In genomic region chr5:68286612-68286912, GRCh38 we compare ENCODE assay signal across 10 cellular contexts.
A peak's percentile ranks its signal among the peaks of the same experiment; 100 is the strongest.
DNase-seq lines count a peak whose midpoint lies in the region; ATAC-seq, FAIRE-seq and TF ChIP-seq lines count a peak whose summit lies in the region.
"Had no signal": no experiment of that assay in that cellular context is flagged by ENCODE, and none has a peak within 500 bp of the region (broad histone marks: within the 10 kb centered on the region; RNA-seq: fewer than 3 reads in every experiment).

No MANE protein-coding gene starts in this region.

- DNase-seq in heart left ventricle, result no peak
- DNase-seq in cardiac septum (ENCODE audit: low spot score), result no peak
- no peak for DNase-seq in activated B cell treated with CpG ODN at 0.5 μM for 24 hours
- DNase-seq in keratinocyte (ENCODE audit: low read depth, low spot score), result no peak
- DNase-seq in tibial nerve (ENCODE audit: low spot score in 2 of 2), result no peak
- DNase-seq in H54 (ENCODE audit: insufficient read length, low spot score), result no peak
- DNase-seq in HPDE6-E6E7 (ENCODE audit: extremely low spot score), result no peak
- DNase-seq: activated CD8-positive, alpha-beta memory T cell treated with anti-CD3 and anti-CD28 coated beads, Interleukin-2, amount 50 U/mL, for 48 hours had no signal

- H2AFZ ChIP-seq in keratinocyte (ENCODE audit: control insufficient read depth, low read length), result no peak overlapping the region

- H3K36me3 ChIP-seq in heart left ventricle (peaks cover 0 to 51% (median 33%) of the 10 kb centered on the region in 9 donors), keratinocyte (ENCODE audit: control insufficient read depth in 2 of 2, extremely low read depth in 1 of 2, insufficient read depth in 2 of 2, low read length in 2 of 2) (peaks cover 0 to 7% of the 10 kb centered on the region in 2 experiments), tibial nerve (peaks cover 0 to 37% (median 7%) of the 10 kb centered on the region in 3 donors)

- no peaks in the 10 kb centered on the region for H3K79me2 ChIP-seq in keratinocyte (ENCODE audit: control insufficient read depth, insufficient read depth, low read length)

- TF ChIP-seq CTCF in heart left ventricle (IDR thresholded peaks at IDR 0.05), result peak in 1 of 12 donors; percentile 38
- peak; percentile 6 for TF ChIP-seq CTCF in activated B cell treated with CpG ODN at 0.5 μM for 24 hours (IDR thresholded peaks at IDR 0.05)
- no peak for TF ChIP-seq CTCF in keratinocyte (optimal IDR thresholded peaks at IDR 0.05 in 1 of 3, IDR thresholded peaks at IDR 0.05 in 1 of 3, conservative IDR thresholded peaks at IDR 0.05 in 1 of 3; ENCODE audit: extremely low read depth in 1 of 3, insufficient read depth in 2 of 3, low read length in 3 of 3)
- TF ChIP-seq CTCF in tibial nerve (IDR thresholded peaks at IDR 0.05), result no peak

- ATAC-seq in heart left ventricle (no peak), activated B cell treated with CpG ODN at 0.5 μM for 24 hours (ENCODE audit: low read depth) (no peak), GM21360 (IDR thresholded peaks at IDR 0.05; ENCODE audit: unreplicated experiment) (no peak)
- ATAC-seq: HCT116 had no signal

- H3K27me3 Mint-ChIP-seq in activated B cell treated with CpG ODN at 0.5 μM for 24 hours, result no peaks in the 10 kb centered on the region

- no peaks in the 10 kb centered on the region for H3K9me3 Mint-ChIP-seq in activated B cell treated with CpG ODN at 0.5 μM for 24 hours

- POLR2A ChIA-PET in activated B cell treated with CpG ODN at 0.5 μM for 24 hours (lab: Charles Lee), result interaction anchor here (1.2 to 3.0 kb wide), 5 partner anchors 29 to 181 kb away, joined by 3 to 15 read pairs (median 4); partner anchors contain the start of gene PIK3R1

- CTCF ChIA-PET in activated B cell treated with CpG ODN at 0.5 μM for 24 hours (lab: Charles Lee), result interaction anchor here (0.6 to 3.5 kb wide), 41 partner anchors 12 to 1043 kb away, joined by 3 to 101 read pairs (median 4); partner anchors contain the start of gene SLC30A5

- H3K9me1 ChIP-seq in keratinocyte (ENCODE audit: control insufficient read depth, extremely low read depth, insufficient read depth, low read length), result peaks cover 2% of the 10 kb centered on the region

- H3K4me3 ChIP-seq in heart left ventricle, result no peak overlapping the region
- no peak overlapping the region for H3K4me3 ChIP-seq in keratinocyte (ENCODE audit: control insufficient read depth in 2 of 3, extremely low read depth in 1 of 3, insufficient read depth in 2 of 3, low read depth in 1 of 3, low read length in 3 of 3)
- no peak overlapping the region for H3K4me3 ChIP-seq in tibial nerve

- 23 to 43% (median 35%) methylated on average over 1 of the region's 1 CpG for WGBS in heart left ventricle, 4 donors
- 12 to 33% methylated on average over 1 of the region's 1 CpG for WGBS in tibial nerve, 2 donors

- TF ChIP-seq POLR2A in heart left ventricle (IDR thresholded peaks at IDR 0.05), result no peak
- TF ChIP-seq POLR2A in tibial nerve (IDR thresholded peaks at IDR 0.05), result no peak
- TF ChIP-seq POLR2A in H54 (IDR thresholded peaks at IDR 0.05; ENCODE audit: low read depth, low read length), result no peak

- no peak overlapping the region for H3K4me2 ChIP-seq in keratinocyte (ENCODE audit: control insufficient read depth, extremely low read depth, insufficient read depth, low read depth, low read length)

- no peak overlapping the region for H3K27ac Mint-ChIP-seq in activated B cell treated with CpG ODN at 0.5 μM for 24 hours

- dilution Hi-C loops in keratinocyte (cut with MboI; ENCODE audit: extremely low pct_ligation_motif_present, low sequenced_read_pairs), result no loop called here

- no peak overlapping the region for H3K4me3 Mint-ChIP-seq in activated B cell treated with CpG ODN at 0.5 μM for 24 hours

- H3K4me1 ChIP-seq in heart left ventricle, result peaks cover 8 to 83% (median 47%) of the 10 kb centered on the region in 12 donors
- peaks cover 22% of the 10 kb centered on the region for H3K4me1 ChIP-seq in keratinocyte (ENCODE audit: control insufficient read depth, extremely low read depth, insufficient read depth, low read length)
- peaks cover 0 to 100% (median 70%) of the 10 kb centered on the region in 4 donors for H3K4me1 ChIP-seq in tibial nerve

- H3K9me3 ChIP-seq in heart left ventricle (no peaks in the 10 kb centered on the region), keratinocyte (ENCODE audit: control insufficient read depth, low read depth, low read length) (no peaks in the 10 kb centered on the region), tibial nerve (no peaks in the 10 kb centered on the region)

- intact Hi-C loops in heart left ventricle (cut with DNase I), result loop anchor here in 8 of 10 donors (1.0 to 10.0 kb wide), 9 partner anchors 172 to 721 kb away; no protein-coding TSS in a partner anchor
- intact Hi-C loops in cardiac septum (cut with DNase I), result loop anchor here (1.0 to 10.0 kb wide), 6 partner anchors 56 to 721 kb away; no protein-coding TSS in a partner anchor
- intact Hi-C loops in activated B cell treated with CpG ODN at 0.5 μM for 24 hours (cut with micrococcal nuclease), result loop anchor here (1.0 to 10.0 kb wide), 7 partner anchors 148 to 1048 kb away; partner anchors contain the start of gene CCDC125

- peaks cover 39% of the 10 kb centered on the region for H3K36me3 Mint-ChIP-seq in activated B cell treated with CpG ODN at 0.5 μM for 24 hours (ENCODE audit: low read depth)

- peaks cover 41% of the 10 kb centered on the region for H3K4me1 Mint-ChIP-seq in activated B cell treated with CpG ODN at 0.5 μM for 24 hours

- H3K27me3 ChIP-seq in heart left ventricle (no peaks in the 10 kb centered on the region), keratinocyte (ENCODE audit: control insufficient read depth, extremely low read depth, insufficient read depth, low read length) (no peaks in the 10 kb centered on the region), tibial nerve (no peaks in the 10 kb centered on the region)

- H3K9ac ChIP-seq in keratinocyte (ENCODE audit: control insufficient read depth, extremely low read depth, insufficient read depth, low read length), result no peak overlapping the region

- peak overlapping the region in 10 of 12 donors; percentile 81 to 95 (median 92) for H3K27ac ChIP-seq in heart left ventricle
- H3K27ac ChIP-seq in keratinocyte (ENCODE audit: control insufficient read depth, insufficient read depth, low read length), result no peak overlapping the region
- H3K27ac ChIP-seq in tibial nerve, result peak overlapping the region in 3 of 4 donors; percentile 13 to 88 (median 84)

- H4K20me1 ChIP-seq in keratinocyte (ENCODE audit: control insufficient read depth, extremely low read depth, insufficient read depth, low read length), result no peaks in the 10 kb centered on the region

- FAIRE-seq in keratinocyte (lab: Jason Lieb, UNC), result peak; percentile 74
- no peak for FAIRE-seq in H54 (lab: Jason Lieb, UNC)

- no peak for TF ChIP-seq EP300 in tibial nerve (IDR thresholded peaks at IDR 0.05)
